In genomic region chr2:71545572-71546274, GRCh38 we compare ENCODE assay signal across 8 cellular contexts.
DNase-seq lines count a peak whose midpoint lies in the region; ATAC-seq and TF ChIP-seq lines count a peak whose summit lies in the region.

No MANE protein-coding gene starts in this region.

- intact Hi-C loops in MCF 10A (cut with micrococcal nuclease): loop anchor here (1.0 to 5.0 kb wide), 5 partner anchors 253 to 1202 kb away; no protein-coding TSS in a partner anchor
- intact Hi-C loops in spleen (cut with DNase I; ENCODE audit: low total_unique reads): loop anchor here (5.0 to 10.0 kb wide), 3 partner anchors 607 to 1199 kb away; no protein-coding TSS in a partner anchor

- ATAC-seq in GM19372 (IDR thresholded peaks at IDR 0.05; ENCODE audit: low read depth, unreplicated experiment) (peak; percentile 84), HG03378 (IDR thresholded peaks at IDR 0.05; ENCODE audit: unreplicated experiment) (no peak)

- peaks cover 0 to 60% (median 0%) of the 10 kb centered on the region in 6 donors for H3K36me3 ChIP-seq in spleen

- H3K4me3 ChIP-seq in NB4 (ENCODE audit: low read depth, low read length) (no peak overlapping the region), spleen (peak overlapping the region in 4 of 8 donors; percentile 10 to 58 (median 22))

- H3K4me3 Mint-ChIP-seq in T-helper 2 cell treated with Interferon-gamma antibody and Interleukin-4, amounts not matched to agents 5 μg/mL and 100 μg/mL, for 36 hours: peak overlapping the region; percentile 42
- H3K4me3 Mint-ChIP-seq in MCF 10A (ENCODE audit: unreplicated experiment): no peak overlapping the region

- BruUV-seq in MCF 10A (replicated peaks; lab: Mats Ljungman, UMichigan): no TSS peak

- CTCF ChIA-PET in MCF 10A (lab: Yijun Ruan, JAX): interaction anchor here (0.6 to 6.0 kb wide), 25 partner anchors 9 to 1342 kb away, joined by 3 to 59 read pairs (median 5); partner anchors contain the start of gene SPR

- H3K36me3 Mint-ChIP-seq in T-helper 2 cell treated with Interferon-gamma antibody and Interleukin-4, amounts not matched to agents 5 μg/mL and 100 μg/mL, for 36 hours (ENCODE audit: low read depth): no peaks in the 10 kb centered on the region
- no peaks in the 10 kb centered on the region for H3K36me3 Mint-ChIP-seq in MCF 10A (ENCODE audit: insufficient read depth, unreplicated experiment)

- peaks cover 7% of the 10 kb centered on the region for H3K27me3 Mint-ChIP-seq in T-helper 2 cell treated with Interferon-gamma antibody and Interleukin-4, amounts not matched to agents 5 μg/mL and 100 μg/mL, for 36 hours (ENCODE audit: low read depth)
- H3K27me3 Mint-ChIP-seq in MCF 10A (ENCODE audit: insufficient read depth, unreplicated experiment): peaks cover 29% of the 10 kb centered on the region

- no peak overlapping the region for H3K27ac Mint-ChIP-seq in T-helper 2 cell treated with Interferon-gamma antibody and Interleukin-4, amounts not matched to agents 5 μg/mL and 100 μg/mL, for 36 hours
- H3K27ac Mint-ChIP-seq in MCF 10A (ENCODE audit: low read depth, unreplicated experiment): no peak overlapping the region

- no peaks in the 10 kb centered on the region for H3K9me3 Mint-ChIP-seq in T-helper 2 cell treated with Interferon-gamma antibody and Interleukin-4, amounts not matched to agents 5 μg/mL and 100 μg/mL, for 36 hours
- H3K9me3 Mint-ChIP-seq in MCF 10A (ENCODE audit: unreplicated experiment): peaks cover 7% of the 10 kb centered on the region

- peaks cover 6% of the 10 kb centered on the region for H3K4me1 Mint-ChIP-seq in T-helper 2 cell treated with Interferon-gamma antibody and Interleukin-4, amounts not matched to agents 5 μg/mL and 100 μg/mL, for 36 hours (ENCODE audit: low read depth)
- peaks cover 5% of the 10 kb centered on the region for H3K4me1 Mint-ChIP-seq in MCF 10A (ENCODE audit: insufficient read depth, unreplicated experiment)

- H3K27me3 ChIP-seq in spleen (replicated peaks in 1 of 7): peaks cover 0 to 17% (median 0%) of the 10 kb centered on the region in 7 donors

- POLR2A ChIA-PET in MCF 10A (lab: Yijun Ruan, JAX): interaction anchor here (1.6 kb wide), 1 partner anchor 605 kb away, joined by 5 read pairs; no protein-coding TSS in a partner anchor

- peak overlapping the region in 5 of 8 donors; percentile 56 to 80 (median 62) for H3K27ac ChIP-seq in spleen

- 34 to 37% (median 36%) methylated on average over 22 of the region's 22 CpGs for WGBS in spleen, 5 donors

- peak; percentile 41 for DNase-seq in CD1c-positive myeloid dendritic cell (ENCODE audit: extremely low spot score)
- DNase-seq in NB4 (ENCODE audit: low read depth): peak; percentile 79
- DNase-seq in T-helper 2 cell treated with Interferon-gamma antibody and Interleukin-4, amounts not matched to agents 5 μg/mL and 100 μg/mL, for 36 hours (ENCODE audit: low spot score): peak; percentile 8
- DNase-seq in MCF 10A (ENCODE audit: unreplicated experiment): peak; percentile 63
- DNase-seq in iPS-NIHi7 (ENCODE audit: extremely low spot score): peak; percentile 89
- DNase-seq in spleen: peak; percentile 70

- TF ChIP-seq POLR2A in NB4 (IDR thresholded peaks at IDR 0.05; ENCODE audit: extremely low read depth, insufficient read length) (no peak), spleen (IDR thresholded peaks at IDR 0.05) (no peak)

- peaks cover 0 to 23% (median 16%) of the 10 kb centered on the region in 6 donors for H3K4me1 ChIP-seq in spleen

- no peaks in the 10 kb centered on the region for H3K9me3 ChIP-seq in spleen

- TF ChIP-seq CTCF in NB4 (IDR thresholded peaks at IDR 0.05; ENCODE audit: low read depth, low read length): peak; percentile 67
- TF ChIP-seq CTCF in MCF 10A (IDR thresholded peaks at IDR 0.05; ENCODE audit: unreplicated experiment): peak; percentile 83
- TF ChIP-seq CTCF in spleen (IDR thresholded peaks at IDR 0.05 in 8 of 11, conservative IDR thresholded peaks at IDR 0.05 in 3 of 11): peak; percentile 23 to 76 (median 63)

Comparison
In these comparisons a context has a peak if more than half of its experiments do, and no peak if none do; other contexts are left out.
1. DNase-seq: peak in every context shown above with its lines; median percentile 89 in iPS-NIHi7; 79 in NB4; 70 in spleen; 63 in MCF 10A; 41 in CD1c-positive myeloid dendritic cell; 8 in T-helper 2 cell treated with Interferon-gamma antibody and Interleukin-4, amounts not matched to agents 5 μg/mL and 100 μg/mL, for 36 hours.